10 cellular contexts compared by ENCODE assay signal in genomic region chr11:96241351-96241841, GRCh38.
DNase-seq lines count a peak whose midpoint lies in the region; ATAC-seq and FAIRE-seq lines count a peak whose summit lies in the region.
"Had no signal": no experiment of that assay in that cellular context is flagged by ENCODE, and none has a peak within 500 bp of the region (broad histone marks: within the 10 kb centered on the region; RNA-seq: fewer than 3 reads in every experiment).

No MANE protein-coding gene starts in this region.

- no peaks in the 10 kb centered on the region for H3K9me3 Mint-ChIP-seq in stimulated activated naive CD8-positive, alpha-beta T cell treated with anti-CD3 and anti-CD28 coated beads, Interleukin-15, Interleukin-2, amounts not matched to agents 100 ng/mL and 50 ng/mL, for 24 hours
- H3K9me3 Mint-ChIP-seq: T-cell had no signal

- no peak overlapping the region for H3K4me2 ChIP-seq in mesenchymal stem cell (ENCODE audit: low read length, poor library complexity, severe bottlenecking)

- H3K4me3 ChIP-seq in SK-N-MC = peak overlapping the region; percentile 77
- H3K4me3 ChIP-seq in mesenchymal stem cell (ENCODE audit: insufficient read depth in 1 of 2, low read depth in 1 of 2, low read length in 2 of 2) = no peak overlapping the region
- H3K4me3 ChIP-seq: pancreas had no signal

- H3K4me3 Mint-ChIP-seq in stimulated activated naive CD8-positive, alpha-beta T cell treated with anti-CD3 and anti-CD28 coated beads, Interleukin-15, Interleukin-2, amounts not matched to agents 100 ng/mL and 50 ng/mL, for 24 hours = no peak overlapping the region

- H3K36me3 ChIP-seq in SK-N-MC (ENCODE audit: insufficient read depth, low read length) (no peaks in the 10 kb centered on the region), mesenchymal stem cell (ENCODE audit: control insufficient read depth in 1 of 2, insufficient read depth in 2 of 2, low read depth in 1 of 2, low read length in 2 of 2) (no peaks in the 10 kb centered on the region)
- H3K36me3 ChIP-seq: pancreas had no signal

- H3K9ac ChIP-seq in SK-N-MC (ENCODE audit: insufficient read length) (no peak overlapping the region), mesenchymal stem cell (ENCODE audit: low read length) (peak overlapping the region; percentile 17)

- H3K9me3 ChIP-seq in SK-N-MC (ENCODE audit: low read depth, low read length) = no peaks in the 10 kb centered on the region
- no peaks in the 10 kb centered on the region for H3K9me3 ChIP-seq in mesenchymal stem cell (ENCODE audit: control insufficient read depth, low read length)
- H3K9me3 ChIP-seq: pancreas had no signal

- no peak overlapping the region for H2BK15ac ChIP-seq in mesenchymal stem cell (ENCODE audit: low read depth, poor library complexity, severe bottlenecking)

- H2BK5ac ChIP-seq in mesenchymal stem cell (ENCODE audit: low read depth, low read length, poor library complexity, severe bottlenecking) = no peak overlapping the region

- FAIRE-seq in frontal cortex (lab: Jason Lieb, UNC) = no peak
- FAIRE-seq: pancreas had no signal

- H3K4me1 Mint-ChIP-seq in stimulated activated naive CD8-positive, alpha-beta T cell treated with anti-CD3 and anti-CD28 coated beads, Interleukin-15, Interleukin-2, amounts not matched to agents 100 ng/mL and 50 ng/mL, for 24 hours (ENCODE audit: low read depth) = peaks cover 53% of the 10 kb centered on the region

- H2BK120ac ChIP-seq in mesenchymal stem cell (ENCODE audit: low read depth, low read length) = no peak overlapping the region

- peak overlapping the region; percentile 76 for H3K27ac Mint-ChIP-seq in stimulated activated naive CD8-positive, alpha-beta T cell treated with anti-CD3 and anti-CD28 coated beads, Interleukin-15, Interleukin-2, amounts not matched to agents 100 ng/mL and 50 ng/mL, for 24 hours

- H4K8ac ChIP-seq in mesenchymal stem cell (ENCODE audit: low read length) = peak overlapping the region; percentile 10

- H3K27me3 Mint-ChIP-seq in stimulated activated naive CD8-positive, alpha-beta T cell treated with anti-CD3 and anti-CD28 coated beads, Interleukin-15, Interleukin-2, amounts not matched to agents 100 ng/mL and 50 ng/mL, for 24 hours = no peaks in the 10 kb centered on the region
- H3K27me3 Mint-ChIP-seq: T-cell had no signal

- no peaks in the 10 kb centered on the region for H3K36me3 Mint-ChIP-seq in stimulated activated naive CD8-positive, alpha-beta T cell treated with anti-CD3 and anti-CD28 coated beads, Interleukin-15, Interleukin-2, amounts not matched to agents 100 ng/mL and 50 ng/mL, for 24 hours (ENCODE audit: low read depth)
- H3K36me3 Mint-ChIP-seq: T-cell had no signal

- peak overlapping the region; percentile 15 to 21 for H3K4ac ChIP-seq in mesenchymal stem cell (ENCODE audit: low read depth in 1 of 2, low read length in 2 of 2)

- H2AK5ac ChIP-seq in mesenchymal stem cell (ENCODE audit: low read length, severe bottlenecking) = no peak overlapping the region

- no peak overlapping the region for H3K23ac ChIP-seq in mesenchymal stem cell (ENCODE audit: low read length in 2 of 2)

- no peaks in the 10 kb centered on the region for H3K27me3 ChIP-seq in mesenchymal stem cell (ENCODE audit: control insufficient read depth in 1 of 2, insufficient read depth in 1 of 2, low read length in 2 of 2)
- H3K27me3 ChIP-seq: pancreas had no signal

- peak overlapping the region in 1 of 2 experiments; percentile 16 for H3K18ac ChIP-seq in mesenchymal stem cell (ENCODE audit: low read depth in 1 of 2, low read length in 2 of 2)

- H2AFZ ChIP-seq in mesenchymal stem cell (ENCODE audit: low read depth, low read length) = no peak overlapping the region

- WGBS in mesenchymal stem cell = 49% methylated on average over 4 of the region's 5 CpGs

- no peak for ATAC-seq in stimulated activated naive CD8-positive, alpha-beta T cell treated with anti-CD3 and anti-CD28 coated beads, Interleukin-15, Interleukin-2, amounts not matched to agents 100 U/mL and 50 U/mL, for 24 hours
- ATAC-seq in GM21529 (IDR thresholded peaks at IDR 0.05; ENCODE audit: unreplicated experiment) = no peak
- no peak for ATAC-seq in GM21825 (IDR thresholded peaks at IDR 0.05; ENCODE audit: unreplicated experiment)
- ATAC-seq: pancreas, T-cell had no signal

- H3K27ac ChIP-seq in SK-N-MC (no peak overlapping the region), mesenchymal stem cell (ENCODE audit: low read length, poor library complexity, severe bottlenecking) (no peak overlapping the region)

- peak overlapping the region in 1 of 2 experiments; percentile 20 for H2BK12ac ChIP-seq in mesenchymal stem cell (ENCODE audit: low read length in 2 of 2)

- no peak overlapping the region for H3K14ac ChIP-seq in mesenchymal stem cell (ENCODE audit: low read length in 2 of 2)

- peak overlapping the region; percentile 14 for H4K91ac ChIP-seq in mesenchymal stem cell (ENCODE audit: low read length)

- no peaks in the 10 kb centered on the region for H3K4me1 ChIP-seq in mesenchymal stem cell (ENCODE audit: control insufficient read depth, insufficient read depth, low read depth, low read length)

- H3K79me1 ChIP-seq in mesenchymal stem cell (replicated peaks; ENCODE audit: low read length, poor library complexity, severe bottlenecking) = peaks cover 15% of the 10 kb centered on the region

- DNase-seq in stimulated activated naive CD8-positive, alpha-beta T cell treated with anti-CD3 and anti-CD28 coated beads, Interleukin-15, Interleukin-2, amounts not matched to agents 100 U/mL and 50 U/mL, for 24 hours = no peak
- DNase-seq in SK-N-MC (ENCODE audit: low read depth, low spot score) (no peak), mesenchymal stem cell (no peak), frontal cortex (ENCODE audit: low spot score in 2 of 2) (no peak), NCI-H2196 (lab: John Stamatoyannopoulos, UW; ENCODE audit: unreplicated experiment) (no peak)
- DNase-seq: pancreas had no signal
